In genomic region chr22:39671936-39672335, GRCh38 we compare ENCODE assay signal across 6 cellular contexts.
"Had no signal": no experiment of that assay in that cellular context is flagged by ENCODE, and none has a peak within 500 bp of the region (broad histone marks: within the 10 kb centered on the region; RNA-seq: fewer than 3 reads in every experiment).

No MANE protein-coding gene starts in this region.

- H3K4me2 ChIP-seq: GM23338 had no signal

- H2AFZ ChIP-seq: GM23338 had no signal

- ATAC-seq: GM23338, HepG2 had no signal

- DNase-seq: H9, HCEC 1CT, KG1 had no signal

- FAIRE-seq: HepG2 had no signal

- H3K4me3 ChIP-seq: GM23338 had no signal

- H3K27ac ChIP-seq: HL-60 had no signal
